Comparison of ENCODE assay signal across 2 cellular contexts in the genomic region with DNA sequence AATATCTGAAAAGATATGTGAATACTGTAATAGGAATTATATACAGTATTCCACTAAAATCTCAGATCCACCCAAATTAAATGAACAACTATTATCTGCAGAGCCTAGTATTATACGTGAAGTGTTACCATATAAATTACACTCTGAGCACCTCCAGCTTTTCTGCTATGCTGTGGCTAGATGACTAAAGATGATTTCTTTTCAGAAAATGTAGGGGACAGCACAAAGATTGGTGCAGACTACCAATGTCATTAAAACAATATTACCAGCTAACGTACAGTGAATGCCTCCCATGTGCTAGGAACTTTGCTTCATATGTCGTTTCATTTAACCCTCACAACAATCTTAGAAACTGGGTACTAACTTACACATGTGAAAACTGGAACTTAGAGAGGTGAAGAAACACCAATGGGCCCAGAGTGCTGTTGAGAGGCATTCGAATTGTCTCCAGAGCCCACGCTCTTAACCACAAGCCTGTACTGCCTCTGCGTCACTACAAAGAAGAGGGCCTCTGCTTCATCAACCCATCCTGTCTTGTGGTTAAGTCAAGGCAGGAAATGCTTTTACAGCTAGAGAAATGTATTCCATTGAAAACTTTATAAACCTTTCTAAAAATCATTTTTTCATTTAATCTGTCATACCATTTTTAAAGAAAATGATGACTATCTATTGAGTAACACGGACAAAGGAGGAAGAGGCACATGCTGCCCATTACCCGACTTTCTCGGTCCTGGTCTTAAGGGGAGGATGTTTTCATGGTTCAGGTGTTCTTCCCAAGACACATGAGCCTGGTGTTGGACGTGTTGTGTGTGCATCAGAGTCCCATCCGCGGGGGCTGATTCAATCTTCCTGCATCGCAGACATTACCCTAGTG.
TF ChIP-seq lines count a peak whose summit lies in the region.

No MANE protein-coding gene starts in this region.

TF ChIP-seq in liver, 16 proteins besides CTCF, POLR2A, EP300 and RAD21:
- TF ChIP-seq, protein P1, sequence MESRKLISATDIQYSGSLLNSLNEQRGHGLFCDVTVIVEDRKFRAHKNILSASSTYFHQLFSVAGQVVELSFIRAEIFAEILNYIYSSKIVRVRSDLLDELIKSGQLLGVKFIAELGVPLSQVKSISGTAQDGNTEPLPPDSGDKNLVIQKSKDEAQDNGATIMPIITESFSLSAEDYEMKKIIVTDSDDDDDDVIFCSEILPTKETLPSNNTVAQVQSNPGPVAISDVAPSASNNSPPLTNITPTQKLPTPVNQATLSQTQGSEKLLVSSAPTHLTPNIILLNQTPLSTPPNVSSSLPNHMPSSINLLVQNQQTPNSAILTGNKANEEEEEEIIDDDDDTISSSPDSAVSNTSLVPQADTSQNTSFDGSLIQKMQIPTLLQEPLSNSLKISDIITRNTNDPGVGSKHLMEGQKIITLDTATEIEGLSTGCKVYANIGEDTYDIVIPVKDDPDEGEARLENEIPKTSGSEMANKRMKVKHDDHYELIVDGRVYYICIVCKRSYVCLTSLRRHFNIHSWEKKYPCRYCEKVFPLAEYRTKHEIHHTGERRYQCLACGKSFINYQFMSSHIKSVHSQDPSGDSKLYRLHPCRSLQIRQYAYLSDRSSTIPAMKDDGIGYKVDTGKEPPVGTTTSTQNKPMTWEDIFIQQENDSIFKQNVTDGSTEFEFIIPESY (IDR thresholded peaks at IDR 0.05): no peak
- no peak for TF ChIP-seq SP1 (IDR thresholded peaks at IDR 0.05)
- TF ChIP-seq HNF4A (conservative IDR thresholded peaks at IDR 0.05): no peak
- no peak for TF ChIP-seq GABPA (IDR thresholded peaks at IDR 0.05 in 1 of 2, conservative IDR thresholded peaks at IDR 0.05 in 1 of 2)
- TF ChIP-seq, protein P2, sequence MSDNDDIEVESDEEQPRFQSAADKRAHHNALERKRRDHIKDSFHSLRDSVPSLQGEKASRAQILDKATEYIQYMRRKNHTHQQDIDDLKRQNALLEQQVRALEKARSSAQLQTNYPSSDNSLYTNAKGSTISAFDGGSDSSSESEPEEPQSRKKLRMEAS (IDR thresholded peaks at IDR 0.05): no peak
- TF ChIP-seq EGR1 (IDR thresholded peaks at IDR 0.05; ENCODE audit: low read depth in 2 of 2): no peak
- TF ChIP-seq, protein P3, sequence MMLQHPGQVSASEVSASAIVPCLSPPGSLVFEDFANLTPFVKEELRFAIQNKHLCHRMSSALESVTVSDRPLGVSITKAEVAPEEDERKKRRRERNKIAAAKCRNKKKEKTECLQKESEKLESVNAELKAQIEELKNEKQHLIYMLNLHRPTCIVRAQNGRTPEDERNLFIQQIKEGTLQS (IDR thresholded peaks at IDR 0.05): no peak
- TF ChIP-seq JUND (IDR thresholded peaks at IDR 0.05): no peak

TF ChIP-seq in HepG2, 621 proteins besides CTCF, POLR2A, EP300 and RAD21:
- TF ChIP-seq SSRP1 (CRISPR knock-in tag; IDR thresholded peaks at IDR 0.05) (no peak), SAP130 (CRISPR knock-in tag; IDR thresholded peaks at IDR 0.05; ENCODE audit: low read depth) (no peak), ZFYVE20 (CRISPR knock-in tag; IDR thresholded peaks at IDR 0.05; ENCODE audit: borderline replicate concordance, low read depth) (no peak), MEIS2 (CRISPR knock-in tag; IDR thresholded peaks at IDR 0.05) (no peak), CREB1 (IDR thresholded peaks at IDR 0.05) (no peak), CREB1 (CRISPR knock-in tag; IDR thresholded peaks at IDR 0.05) (no peak), STAG1 (CRISPR knock-in tag; IDR thresholded peaks at IDR 0.05) (no peak), ZNF326 (CRISPR knock-in tag; IDR thresholded peaks at IDR 0.05; ENCODE audit: borderline replicate concordance) (no peak), TBP (CRISPR knock-in tag; IDR thresholded peaks at IDR 0.05) (no peak), MED8 (CRISPR knock-in tag; IDR thresholded peaks at IDR 0.05; ENCODE audit: insufficient replicate concordance) (no peak), NFE2L1 (CRISPR knock-in tag; IDR thresholded peaks at IDR 0.05; ENCODE audit: borderline replicate concordance) (no peak)
- TF ChIP-seq, protein P4, sequence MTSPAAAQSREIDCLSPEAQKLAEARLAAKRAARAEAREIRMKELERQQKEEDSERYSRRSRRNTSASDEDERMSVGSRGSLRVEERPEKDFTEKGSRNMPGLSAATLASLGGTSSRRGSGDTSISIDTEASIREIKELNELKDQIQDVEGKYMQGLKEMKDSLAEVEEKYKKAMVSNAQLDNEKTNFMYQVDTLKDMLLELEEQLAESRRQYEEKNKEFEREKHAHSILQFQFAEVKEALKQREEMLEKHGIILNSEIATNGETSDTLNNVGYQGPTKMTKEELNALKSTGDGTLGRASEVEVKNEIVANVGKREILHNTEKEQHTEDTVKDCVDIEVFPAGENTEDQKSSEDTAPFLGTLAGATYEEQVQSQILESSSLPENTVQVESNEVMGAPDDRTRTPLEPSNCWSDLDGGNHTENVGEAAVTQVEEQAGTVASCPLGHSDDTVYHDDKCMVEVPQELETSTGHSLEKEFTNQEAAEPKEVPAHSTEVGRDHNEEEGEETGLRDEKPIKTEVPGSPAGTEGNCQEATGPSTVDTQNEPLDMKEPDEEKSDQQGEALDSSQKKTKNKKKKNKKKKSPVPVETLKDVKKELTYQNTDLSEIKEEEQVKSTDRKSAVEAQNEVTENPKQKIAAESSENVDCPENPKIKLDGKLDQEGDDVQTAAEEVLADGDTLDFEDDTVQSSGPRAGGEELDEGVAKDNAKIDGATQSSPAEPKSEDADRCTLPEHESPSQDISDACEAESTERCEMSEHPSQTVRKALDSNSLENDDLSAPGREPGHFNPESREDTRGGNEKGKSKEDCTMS (CRISPR knock-in tag; conservative IDR thresholded peaks at IDR 0.05): no peak
- TF ChIP-seq, protein P5, sequence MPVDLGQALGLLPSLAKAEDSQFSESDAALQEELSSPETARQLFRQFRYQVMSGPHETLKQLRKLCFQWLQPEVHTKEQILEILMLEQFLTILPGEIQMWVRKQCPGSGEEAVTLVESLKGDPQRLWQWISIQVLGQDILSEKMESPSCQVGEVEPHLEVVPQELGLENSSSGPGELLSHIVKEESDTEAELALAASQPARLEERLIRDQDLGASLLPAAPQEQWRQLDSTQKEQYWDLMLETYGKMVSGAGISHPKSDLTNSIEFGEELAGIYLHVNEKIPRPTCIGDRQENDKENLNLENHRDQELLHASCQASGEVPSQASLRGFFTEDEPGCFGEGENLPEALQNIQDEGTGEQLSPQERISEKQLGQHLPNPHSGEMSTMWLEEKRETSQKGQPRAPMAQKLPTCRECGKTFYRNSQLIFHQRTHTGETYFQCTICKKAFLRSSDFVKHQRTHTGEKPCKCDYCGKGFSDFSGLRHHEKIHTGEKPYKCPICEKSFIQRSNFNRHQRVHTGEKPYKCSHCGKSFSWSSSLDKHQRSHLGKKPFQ (CRISPR knock-in tag; IDR thresholded peaks at IDR 0.05; ENCODE audit: insufficient replicate concordance): no peak
